ENCODE assay signal across 1 cellular context in genomic region chr2:127417406-127417805, GRCh38.
TF ChIP-seq lines count a peak whose summit lies in the region.

No MANE protein-coding gene starts in this region.

TF ChIP-seq in WTC11, 78 proteins besides CTCF, POLR2A, EP300 and RAD21:
- TF ChIP-seq HMGA2 (CRISPR knock-in tag; IDR thresholded peaks at IDR 0.05) (no peak), NFYB (CRISPR knock-in tag; conservative IDR thresholded peaks at IDR 0.05; ENCODE audit: low read depth) (no peak), RORB (CRISPR knock-in tag; IDR thresholded peaks at IDR 0.05) (no peak), FOXP1 (CRISPR knock-in tag; IDR thresholded peaks at IDR 0.05; ENCODE audit: borderline replicate concordance) (no peak), MLX (CRISPR knock-in tag; IDR thresholded peaks at IDR 0.05) (no peak), NR1H2 (CRISPR knock-in tag; IDR thresholded peaks at IDR 0.05) (no peak), AR (CRISPR knock-in tag; IDR thresholded peaks at IDR 0.05) (no peak), GRHL2 (CRISPR knock-in tag; IDR thresholded peaks at IDR 0.05; ENCODE audit: insufficient replicate concordance, severe bottlenecking) (no peak), ETV6 (CRISPR knock-in tag; IDR thresholded peaks at IDR 0.05) (no peak), E2F4 (CRISPR knock-in tag; IDR thresholded peaks at IDR 0.05; ENCODE audit: borderline replicate concordance, low read depth) (no peak), IRF2 (CRISPR knock-in tag; IDR thresholded peaks at IDR 0.05; ENCODE audit: borderline replicate concordance, low read depth) (no peak), ZNF281 (CRISPR knock-in tag; IDR thresholded peaks at IDR 0.05) (no peak), OVOL2 (CRISPR knock-in tag; IDR thresholded peaks at IDR 0.05; ENCODE audit: borderline replicate concordance) (no peak)
TF ChIP-seq in WTC11: peak in this region for 0.
